Comparison of ENCODE assay signal across 15 cellular contexts in the genomic region with DNA sequence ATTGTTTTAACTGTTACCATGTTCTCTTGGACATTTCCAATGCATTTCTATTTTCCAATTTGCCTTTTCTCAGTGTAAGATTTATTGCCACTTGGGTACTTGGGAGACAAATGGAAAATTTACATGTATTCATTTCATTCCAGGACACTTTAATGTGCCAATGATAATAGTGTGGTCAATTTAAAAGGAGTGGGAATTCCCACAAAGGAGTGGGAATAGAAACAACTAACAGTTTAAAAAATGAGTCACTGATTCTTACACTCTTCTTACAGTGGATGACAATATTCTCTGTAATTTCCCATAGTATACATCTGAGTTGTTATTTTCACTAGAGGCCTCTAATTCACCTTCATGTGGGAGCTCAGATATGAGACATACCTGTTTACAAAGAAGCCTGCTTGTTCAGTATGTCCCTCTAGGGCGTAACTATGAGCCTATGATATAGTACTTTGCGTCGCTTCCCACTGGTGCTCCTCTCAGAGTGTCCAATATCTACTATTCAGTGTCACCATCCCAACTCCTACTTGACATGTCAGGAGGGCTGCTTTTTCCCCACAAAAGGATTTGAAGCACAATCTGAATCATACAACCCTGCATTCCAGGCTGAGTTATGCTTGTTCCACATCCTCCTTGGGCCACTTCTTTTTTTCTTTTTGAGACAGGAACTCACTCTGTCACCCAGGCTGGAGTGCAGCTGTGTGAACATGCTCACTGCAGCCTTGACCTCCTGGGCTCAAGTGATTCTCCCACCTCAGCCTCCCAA.
A peak's percentile ranks its signal among the peaks of the same experiment; 100 is the strongest.
DNase-seq lines count a peak whose midpoint lies in the region; ATAC-seq and TF ChIP-seq lines count a peak whose summit lies in the region.
"Had no signal": no experiment of that assay in that cellular context is flagged by ENCODE, and none has a peak within 500 bp of the region (broad histone marks: within the 10 kb centered on the region; RNA-seq: fewer than 3 reads in every experiment).

No MANE protein-coding gene starts in this region.

- H3K27ac ChIP-seq in dorsolateral prefrontal cortex = no peak overlapping the region
- H3K27ac ChIP-seq: coronary artery, SJCRH30, suprapubic skin had no signal

- CTCF ChIA-PET in AG04449 (lab: Yijun Ruan, JAX) = no interaction called here

- H3K36me3 Mint-ChIP-seq in HFFc6 (ENCODE audit: low read depth) = peaks cover 12% of the 10 kb centered on the region
- H3K36me3 Mint-ChIP-seq: IgD-negative memory B cell; natural killer cell treated with Interleukin-12 subunit alpha and Interleukin-12 subunit beta and Interleukin-15 and Interleukin-18, amount 100 ng/mL, for 72 hours had no signal

- no peaks in the 10 kb centered on the region; the same call in 1 of the 2 replicates for H3K9me3 Mint-ChIP-seq in HFFc6
- H3K9me3 Mint-ChIP-seq: activated T-cell treated with anti-CD3 and anti-CD28 coated beads, Interleukin-2, amount 50 U/mL, for 72 hours had no signal

- ATAC-seq in HG02852 (IDR thresholded peaks at IDR 0.05; ENCODE audit: unreplicated experiment) = no peak
- ATAC-seq: activated T-cell treated with anti-CD3 and anti-CD28 coated beads, Interleukin-2, amount 50 U/mL, for 72 hours; natural killer cell treated with Interleukin-12 subunit alpha and Interleukin-12 subunit beta and Interleukin-15 and Interleukin-18, amount 100 ng/mL, for 72 hours had no signal

- H3K4me1 Mint-ChIP-seq in HFFc6 (ENCODE audit: low read depth) = peaks cover 34% of the 10 kb centered on the region
- H3K4me1 Mint-ChIP-seq: IgD-negative memory B cell had no signal

- no peak overlapping the region for H3K4me3 Mint-ChIP-seq in HFFc6
- H3K4me3 Mint-ChIP-seq: activated T-cell treated with anti-CD3 and anti-CD28 coated beads, Interleukin-2, amount 50 U/mL, for 72 hours; IgD-negative memory B cell; natural killer cell treated with Interleukin-12 subunit alpha and Interleukin-12 subunit beta and Interleukin-15 and Interleukin-18, amount 100 ng/mL, for 72 hours had no signal

- H3K4me3 ChIP-seq in AG04449 (ENCODE audit: low read depth, low read length) (no peak overlapping the region), astrocyte of the cerebellum (ENCODE audit: low read depth, low read length) (no peak overlapping the region), dorsolateral prefrontal cortex (no peak overlapping the region)
- H3K4me3 ChIP-seq: coronary artery, SJCRH30, suprapubic skin had no signal

- H3K27me3 ChIP-seq in dorsolateral prefrontal cortex = no peaks in the 10 kb centered on the region
- H3K27me3 ChIP-seq: SJCRH30, suprapubic skin had no signal

- no peaks in the 10 kb centered on the region for H3K27me3 Mint-ChIP-seq in HFFc6 (ENCODE audit: insufficient read depth)

- intact Hi-C loops in dorsolateral prefrontal cortex (cut with DNase I) = no loop called here

- DNase-seq in AG04449 (ENCODE audit: low read depth, low spot score) (peak; percentile 81), HFFc6 (peak; percentile 42), astrocyte of the cerebellum (ENCODE audit: low read depth) (peak; percentile 81), iris pigment epithelial cell (ENCODE audit: low read depth) (peak; percentile 30), RKO (ENCODE audit: low spot score) (no peak), DMS153 treated with DMSO at 0.1 percent for 48 hours (lab: John Stamatoyannopoulos, UW; ENCODE audit: unreplicated experiment) (no peak), dorsolateral prefrontal cortex (no peak)
- DNase-seq: activated T-cell treated with anti-CD3 and anti-CD28 coated beads, Interleukin-2, amount 50 U/mL, for 72 hours; COR-L47; SJCRH30 had no signal

- POLR2A ChIA-PET in AG04449 (lab: Yijun Ruan, JAX) = interaction anchor here (0.6 to 0.9 kb wide), 2 partner anchors 16 to 81 kb away, joined by 3 read pairs; no protein-coding TSS in a partner anchor

- TF ChIP-seq CTCF in AG04449 (IDR thresholded peaks at IDR 0.05; ENCODE audit: insufficient read depth, low read length, missing control alignments) (no peak), HFFc6 (IDR thresholded peaks at IDR 0.05) (no peak), astrocyte of the cerebellum (IDR thresholded peaks at IDR 0.05; ENCODE audit: low read depth, low read length, missing control alignments) (no peak), dorsolateral prefrontal cortex (IDR thresholded peaks at IDR 0.05 in 54 of 56, conservative IDR thresholded peaks at IDR 0.05 in 2 of 56; ENCODE audit: low read depth in 1 of 56, partially characterized antibody in 56 of 56) (no peak)

- peak overlapping the region; percentile 90 for H3K27ac Mint-ChIP-seq in HFFc6
- H3K27ac Mint-ChIP-seq: activated T-cell treated with anti-CD3 and anti-CD28 coated beads, Interleukin-2, amount 50 U/mL, for 72 hours; IgD-negative memory B cell; natural killer cell treated with Interleukin-12 subunit alpha and Interleukin-12 subunit beta and Interleukin-15 and Interleukin-18, amount 100 ng/mL, for 72 hours had no signal

- in situ Hi-C loops in astrocyte of the cerebellum (cut with HindIII; ENCODE audit: low sequenced_read_pairs) = no loop called here

Comparison
In these comparisons a context has a peak if more than half of its experiments do, and no peak if none do; other contexts are left out.
1. DNase-seq: peak in AG04449 (single experiment), HFFc6 (single experiment), astrocyte of the cerebellum (single experiment) and iris pigment epithelial cell (single experiment); none in RKO (single experiment), DMS153 treated with DMSO at 0.1 percent for 48 hours (single experiment) and dorsolateral prefrontal cortex (0 of 10).